In genomic region chr1:162236622-162237021, GRCh38 we compare ENCODE assay signal across 20 cellular contexts.
"Had no signal": no experiment of that assay in that cellular context is flagged by ENCODE, and none has a peak within 500 bp of the region (broad histone marks: within the 10 kb centered on the region; RNA-seq: fewer than 3 reads in every experiment).

No MANE protein-coding gene starts in this region.

- ATAC-seq: gastrocnemius medialis; sciatic nerve; stimulated activated naive CD8-positive, alpha-beta T cell treated with anti-CD3 and anti-CD28 coated beads, Interleukin-15, amount 100 ng/mL, for 72 hours had no signal

- H3K27ac Mint-ChIP-seq: activated naive CD8-positive, alpha-beta T cell treated with anti-CD3 and anti-CD28 coated beads, Interleukin-2, amount 10 ng/mL, durations not matched to agents 7 days and 5 days; dendritic cell treated with granulocyte-macrophage colony-stimulating factor and Interleukin-4, amounts not matched to agents 40 ng/mL and 50 ng/mL, for 4 days; endodermal cell; stimulated activated naive CD8-positive, alpha-beta T cell treated with anti-CD3 and anti-CD28 coated beads, Interleukin-15, amount 100 ng/mL, for 72 hours had no signal

- H3K9me3 Mint-ChIP-seq: activated naive CD8-positive, alpha-beta T cell treated with anti-CD3 and anti-CD28 coated beads, Interleukin-2, amount 10 ng/mL, durations not matched to agents 7 days and 5 days; brain; dendritic cell treated with granulocyte-macrophage colony-stimulating factor and Interleukin-4, amounts not matched to agents 40 ng/mL and 50 ng/mL, for 4 days; endodermal cell; neural crest cell; stimulated activated naive CD8-positive, alpha-beta T cell treated with anti-CD3 and anti-CD28 coated beads, Interleukin-15, amount 100 ng/mL, for 72 hours had no signal

- FAIRE-seq: urothelium cell line had no signal

- DNase-seq: activated CD4-positive, alpha-beta T cell treated with anti-CD3 and anti-CD28 coated beads, Interleukin-2, amount 50 U/mL, for 4 hours; activated CD4-positive, CD25-positive, alpha-beta regulatory T cell treated with anti-CD3 and anti-CD28 coated beads, Interleukin-2, amount 50 U/mL, for 72 hours; activated naive CD4-positive, alpha-beta T cell; activated naive CD8-positive, alpha-beta T cell treated with anti-CD3 and anti-CD28 coated beads, Interleukin-2, amount 10 ng/mL, durations not matched to agents 7 days and 5 days; activated T-cell treated with anti-CD3 and anti-CD28 coated beads for 4 hours; endodermal cell; gastrocnemius medialis; islet precursor cell; left ventricle myocardium inferior; mesendoderm; ovary; stimulated activated naive CD8-positive, alpha-beta T cell treated with anti-CD3 and anti-CD28 coated beads, Interleukin-15, amount 100 ng/mL, for 72 hours; T-helper 1 cell; T1000; testis had no signal

- H3K27me3 ChIP-seq: ovary, testis had no signal

- H3K4me1 ChIP-seq: gastrocnemius medialis, testis had no signal

- H3K36me3 ChIP-seq: gastrocnemius medialis, left ventricle myocardium inferior, ovary had no signal

- H3K4me3 ChIP-seq: gastrocnemius medialis, left ventricle myocardium inferior, ovary, testis had no signal

- H3K27me3 Mint-ChIP-seq: brain; dendritic cell treated with granulocyte-macrophage colony-stimulating factor and Interleukin-4, amounts not matched to agents 40 ng/mL and 50 ng/mL, for 4 days had no signal

- H3K9me3 ChIP-seq: gastrocnemius medialis, left ventricle myocardium inferior, ovary, testis had no signal

- H3K4me1 Mint-ChIP-seq: activated naive CD8-positive, alpha-beta T cell treated with anti-CD3 and anti-CD28 coated beads, Interleukin-2, amount 10 ng/mL, durations not matched to agents 7 days and 5 days; stimulated activated naive CD8-positive, alpha-beta T cell treated with anti-CD3 and anti-CD28 coated beads, Interleukin-15, amount 100 ng/mL, for 72 hours had no signal

- H3K27ac ChIP-seq: gastrocnemius medialis, left ventricle myocardium inferior, ovary, testis had no signal

- H3K36me3 Mint-ChIP-seq: activated naive CD8-positive, alpha-beta T cell treated with anti-CD3 and anti-CD28 coated beads, Interleukin-2, amount 10 ng/mL, durations not matched to agents 7 days and 5 days; brain had no signal

- H3K4me3 Mint-ChIP-seq: activated naive CD8-positive, alpha-beta T cell treated with anti-CD3 and anti-CD28 coated beads, Interleukin-2, amount 10 ng/mL, durations not matched to agents 7 days and 5 days; brain; dendritic cell treated with granulocyte-macrophage colony-stimulating factor and Interleukin-4, amounts not matched to agents 40 ng/mL and 50 ng/mL, for 4 days; endodermal cell; neural crest cell; stimulated activated naive CD8-positive, alpha-beta T cell treated with anti-CD3 and anti-CD28 coated beads, Interleukin-15, amount 100 ng/mL, for 72 hours had no signal
